ENCODE assay signal across 29 cellular contexts in genomic region chr7:22359156-22359697, GRCh38. TPM values are rescaled to one million over a fixed set of nuclear protein-coding genes. Genes with fewer than 3 reads are reported as not detected.
DNase-seq lines count a peak whose midpoint lies in the region; ATAC-seq, FAIRE-seq and TF ChIP-seq lines count a peak whose summit lies in the region.
"Had no signal": no experiment of that assay in that cellular context is flagged by ENCODE, and none has a peak within 500 bp of the region (broad histone marks: within the 10 kb centered on the region; RNA-seq: fewer than 3 reads in every experiment).

No MANE protein-coding gene starts in this region.

- peaks cover 2% of the 10 kb centered on the region for H3K36me3 Mint-ChIP-seq in activated CD8-positive, alpha-beta memory T cell treated with anti-CD3 and anti-CD28 coated beads, Interleukin-2, amount 10 ng/mL, durations not matched to agents 7 days and 5 days
- H3K36me3 Mint-ChIP-seq: CD14-positive monocyte had no signal

- H3K4me1 ChIP-seq in endothelial cell of umbilical vein (ENCODE audit: control insufficient read depth, extremely low read depth, insufficient read depth, low read length) (peaks cover 3% of the 10 kb centered on the region), right lobe of liver (peaks cover 0 to 28% (median 4%) of the 10 kb centered on the region in 4 donors)

- ATAC-seq in right lobe of liver, result peak; percentile 62 to 76 (median 72)
- no peak for ATAC-seq in Right ventricle myocardium inferior
- no peak for ATAC-seq in activated CD8-positive, alpha-beta memory T cell treated with anti-CD3 and anti-CD28 coated beads, Interleukin-2, amount 10 ng/mL, durations not matched to agents 7 days and 5 days
- ATAC-seq: GM12878, GM23338 had no signal

- no peaks in the 10 kb centered on the region for H3K9me3 ChIP-seq in endothelial cell of umbilical vein (replicated peaks; ENCODE audit: control insufficient read depth, insufficient read depth, low read length)
- no peaks in the 10 kb centered on the region for H3K9me3 ChIP-seq in right lobe of liver

- H3K9ac ChIP-seq in endothelial cell of umbilical vein (replicated peaks; ENCODE audit: extremely low read depth, insufficient read depth, low read length), result no peak overlapping the region

- FAIRE-seq in endothelial cell of umbilical vein (lab: Jason Lieb, UNC), result peak; percentile 21
- FAIRE-seq: D721Med, GM12878 had no signal

- no peak overlapping the region for H3K4me3 ChIP-seq in endothelial cell of umbilical vein (replicated peaks in 1 of 3; ENCODE audit: insufficient read depth in 1 of 3, low read depth in 1 of 3, low read length in 3 of 3)
- no peak overlapping the region for H3K4me3 ChIP-seq in right lobe of liver
- H3K4me3 ChIP-seq: GM12878, GM23338, PC-9 had no signal

- no peak overlapping the region for H3K4me3 Mint-ChIP-seq in activated CD8-positive, alpha-beta memory T cell treated with anti-CD3 and anti-CD28 coated beads, Interleukin-2, amount 10 ng/mL, durations not matched to agents 7 days and 5 days
- H3K4me3 Mint-ChIP-seq: GM23338, H9 had no signal

- TF ChIP-seq CTCF in endothelial cell of umbilical vein (IDR thresholded peaks at IDR 0.05; ENCODE audit: extremely low read depth in 1 of 2, insufficient read depth in 1 of 2, low read depth in 1 of 2, low read length in 2 of 2), result no peak
- TF ChIP-seq CTCF in right lobe of liver (IDR thresholded peaks at IDR 0.05), result no peak

- DNase-seq in DMS53 treated with DMSO at 0.1 percent for 48 hours (lab: John Stamatoyannopoulos, UW; ENCODE audit: unreplicated experiment), result peak; percentile 64
- no peak for DNase-seq in endothelial cell of umbilical vein (ENCODE audit: low read depth, low spot score)
- DNase-seq in right lobe of liver, result peak in 1 of 3 donors; percentile 73
- no peak for DNase-seq in Right ventricle myocardium inferior (ENCODE audit: missing footprints)
- DNase-seq in NCI-H446 treated with DMSO at 0.1 percent for 48 hours (lab: John Stamatoyannopoulos, UW), result no peak
- DNase-seq in activated CD8-positive, alpha-beta memory T cell treated with anti-CD3 and anti-CD28 coated beads, Interleukin-2, amount 10 ng/mL, durations not matched to agents 7 days and 5 days, result no peak
- DNase-seq in NCI-H82 treated with DMSO at 0.1 percent for 48 hours (lab: John Stamatoyannopoulos, UW; ENCODE audit: unreplicated experiment), result no peak
- DNase-seq: BE2C; CD8-positive, alpha-beta memory T cell; EL; GDM1; H9; IMR-90; KG1; NCI-H1048; NCI-H1417; NCI-H1694 treated with DMSO at 0.1 percent for 48 hours; NCI-H2081; NCI-H2227 treated with DMSO at 0.1 percent for 48 hours; NCI-H524; NCI-H774; PC-9; RPMI8226; SHP77 treated with DMSO at 0.1 percent for 48 hours; T-helper 1 cell had no signal

- no peaks in the 10 kb centered on the region for H3K9me1 ChIP-seq in endothelial cell of umbilical vein (replicated peaks; ENCODE audit: control insufficient read depth, extremely low read depth, insufficient read depth, low read length)

- H3K4me1 Mint-ChIP-seq in activated CD8-positive, alpha-beta memory T cell treated with anti-CD3 and anti-CD28 coated beads, Interleukin-2, amount 10 ng/mL, durations not matched to agents 7 days and 5 days, result peaks cover 10% of the 10 kb centered on the region
- H3K4me1 Mint-ChIP-seq: CD14-positive monocyte had no signal

- no peak overlapping the region for H3K27ac Mint-ChIP-seq in activated CD8-positive, alpha-beta memory T cell treated with anti-CD3 and anti-CD28 coated beads, Interleukin-2, amount 10 ng/mL, durations not matched to agents 7 days and 5 days
- H3K27ac Mint-ChIP-seq: CD14-positive monocyte; CD8-positive, alpha-beta memory T cell; GM23338; H9 had no signal

- H3K27me3 Mint-ChIP-seq in activated CD8-positive, alpha-beta memory T cell treated with anti-CD3 and anti-CD28 coated beads, Interleukin-2, amount 10 ng/mL, durations not matched to agents 7 days and 5 days, result peaks cover 52% of the 10 kb centered on the region

- no peak overlapping the region for H3K4me2 ChIP-seq in endothelial cell of umbilical vein (ENCODE audit: insufficient read depth, low read length)
- H3K4me2 ChIP-seq: GM23338, PC-9 had no signal

- H2AFZ ChIP-seq in endothelial cell of umbilical vein (ENCODE audit: low read depth, low read length), result no peak overlapping the region
- H2AFZ ChIP-seq: GM23338, PC-9 had no signal

- H3K27me3 ChIP-seq in endothelial cell of umbilical vein (ENCODE audit: control insufficient read depth in 2 of 2, insufficient read depth in 2 of 2, low read length in 2 of 2), result no peaks in the 10 kb centered on the region
- no peaks in the 10 kb centered on the region for H3K27me3 ChIP-seq in right lobe of liver
- H3K27me3 ChIP-seq: BE2C had no signal

- WGBS in right lobe of liver (ENCODE audit: insufficient coverage, low coverage, low lambda C conversion rate, missing lambda C conversion rate), result 39% methylated on average over 6 of the region's 6 CpGs

- H3K27ac ChIP-seq in endothelial cell of umbilical vein (ENCODE audit: insufficient read depth, low read depth, low read length), result no peak overlapping the region
- H3K27ac ChIP-seq in right lobe of liver, result peak overlapping the region; percentile 71 to 90 (median 87)
- H3K27ac ChIP-seq: PC-9 had no signal

- H3K36me3 ChIP-seq in endothelial cell of umbilical vein (ENCODE audit: control insufficient read depth in 2 of 2, extremely low read depth in 1 of 2, insufficient read depth in 2 of 2, low read length in 2 of 2), result no peaks in the 10 kb centered on the region
- no peaks in the 10 kb centered on the region for H3K36me3 ChIP-seq in right lobe of liver

- H4K20me1 ChIP-seq in endothelial cell of umbilical vein (replicated peaks; ENCODE audit: control insufficient read depth, extremely low read depth, insufficient read depth, low read length), result no peaks in the 10 kb centered on the region

- no peak for TF ChIP-seq POLR2A in endothelial cell of umbilical vein (IDR thresholded peaks at IDR 0.05; ENCODE audit: low read depth, low read length)
- peak; percentile 18 for TF ChIP-seq POLR2A in right lobe of liver (IDR thresholded peaks at IDR 0.05)

- dilution Hi-C loops in endothelial cell of umbilical vein (cut with MboI; ENCODE audit: extremely low pct_ligation_motif_present, low sequenced_read_pairs), result no loop called here

- H3K9me3 Mint-ChIP-seq in activated CD8-positive, alpha-beta memory T cell treated with anti-CD3 and anti-CD28 coated beads, Interleukin-2, amount 10 ng/mL, durations not matched to agents 7 days and 5 days (ENCODE audit: low read depth), result no peaks in the 10 kb centered on the region

- intact Hi-C loops in endothelial cell of umbilical vein (cut with micrococcal nuclease) (loop anchor here (5.0 kb wide), 2 partner anchors 128 to 247 kb away; no protein-coding TSS in a partner anchor), right lobe of liver (cut with DNase I) (no loop called here), Right ventricle myocardium inferior (cut with DNase I) (no loop called here)

- H3K79me2 ChIP-seq in endothelial cell of umbilical vein (ENCODE audit: control insufficient read depth, insufficient read depth, low read length), result no peaks in the 10 kb centered on the region

- BruUV-seq in endothelial cell of umbilical vein (replicated peaks; lab: Mats Ljungman, UMichigan), result no TSS peak

- CTCF ChIA-PET in endothelial cell of umbilical vein (lab: Charles Lee), result interaction anchor here (0.9 to 1.4 kb wide), 2 partner anchors 12 kb away, joined by 4 read pairs; no protein-coding TSS in a partner anchor
- CTCF ChIA-PET in activated CD8-positive, alpha-beta memory T cell treated with anti-CD3 and anti-CD28 coated beads, Interleukin-2, amount 10 ng/mL, durations not matched to agents 7 days and 5 days (lab: Charles Lee), result interaction anchor here (0.6 kb wide), 1 partner anchor 28 kb away, joined by 3 read pairs; no protein-coding TSS in a partner anchor

- POLR2A ChIA-PET in endothelial cell of umbilical vein (lab: Charles Lee), result no interaction called here

TF ChIP-seq in endothelial cell of umbilical vein, 7 proteins besides CTCF, POLR2A, EP300 and RAD21:
- TF ChIP-seq POLR2AphosphoS5 (IDR thresholded peaks at IDR 0.05; ENCODE audit: insufficient read depth, low read depth, low read length), result no peak
- TF ChIP-seq EZH2 (IDR thresholded peaks at IDR 0.05; ENCODE audit: borderline replicate concordance, low read depth, low read length, severe bottlenecking), result no peak
- no peak for TF ChIP-seq MYC (IDR thresholded peaks at IDR 0.05; ENCODE audit: low read depth, low read length)
- TF ChIP-seq, protein P1, sequence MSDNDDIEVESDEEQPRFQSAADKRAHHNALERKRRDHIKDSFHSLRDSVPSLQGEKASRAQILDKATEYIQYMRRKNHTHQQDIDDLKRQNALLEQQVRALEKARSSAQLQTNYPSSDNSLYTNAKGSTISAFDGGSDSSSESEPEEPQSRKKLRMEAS (IDR thresholded peaks at IDR 0.05; ENCODE audit: insufficient read depth, insufficient read length), result no peak
- no peak for TF ChIP-seq FOS (IDR thresholded peaks at IDR 0.05; ENCODE audit: borderline replicate concordance, insufficient read depth, low read length)
- TF ChIP-seq GATA2 (IDR thresholded peaks at IDR 0.05; ENCODE audit: insufficient read depth, insufficient read length, low read depth, low read length), result no peak
- no peak for TF ChIP-seq JUN (IDR thresholded peaks at IDR 0.05; ENCODE audit: borderline replicate concordance, insufficient read depth, insufficient read length, low read depth)

RNA-seq across cellular contexts. Expression of gene RAPGEF5, which starts 2.3 kb away (rescaled TPM):
- total RNA-seq in endothelial cell of umbilical vein, result 43.2 and 43.3 TPM in 2 replicates
- 4.5 and 10.0 TPM in 2 replicates for polyA plus RNA-seq in endothelial cell of umbilical vein
- 6.2 and 7.1 TPM in 2 replicates for polyA plus RNA-seq in endothelial cell of umbilical vein (2011; cell fraction: cytosol; rRNA removed)
- polyA plus RNA-seq in endothelial cell of umbilical vein (2011; cell fraction: nucleus; rRNA removed), result 65.7 and 106 TPM in 2 replicates
- polyA plus RNA-seq in endothelial cell of umbilical vein (2012), result 13.8 and 26.2 TPM in 2 replicates
- polyA minus RNA-seq in endothelial cell of umbilical vein, result 50.1 and 70.0 TPM in 2 replicates
- polyA minus RNA-seq in endothelial cell of umbilical vein (2011; cell fraction: cytosol; rRNA and poly(A)+ RNA removed), result not detected
- polyA minus RNA-seq in endothelial cell of umbilical vein (2011; cell fraction: nucleus; rRNA and poly(A)+ RNA removed), result 400 and 690 TPM in 2 replicates
- total RNA-seq in right lobe of liver, result 10 to 100 TPM; 15.5 to 56.4 (median 27.1) TPM
- total RNA-seq in Right ventricle myocardium inferior, result 9.4 TPM
- under 1 TPM; 0.66 to 0.99 TPM for total RNA-seq in activated CD8-positive, alpha-beta memory T cell treated with anti-CD3 and anti-CD28 coated beads, Interleukin-2, amount 10 ng/mL, durations not matched to agents 7 days and 5 days
- polyA plus RNA-seq: CD14-positive monocyte had no signal

Comparison
In these comparisons a context has a peak if more than half of its experiments do, and no peak if none do; other contexts are left out.
1. ATAC-seq: peak in right lobe of liver (4 of 4); none in Right ventricle myocardium inferior (single experiment) and activated CD8-positive, alpha-beta memory T cell treated with anti-CD3 and anti-CD28 coated beads, Interleukin-2, amount 10 ng/mL, durations not matched to agents 7 days and 5 days (single experiment).